Comparison of ENCODE assay signal across 32 cellular contexts in the genomic region with DNA sequence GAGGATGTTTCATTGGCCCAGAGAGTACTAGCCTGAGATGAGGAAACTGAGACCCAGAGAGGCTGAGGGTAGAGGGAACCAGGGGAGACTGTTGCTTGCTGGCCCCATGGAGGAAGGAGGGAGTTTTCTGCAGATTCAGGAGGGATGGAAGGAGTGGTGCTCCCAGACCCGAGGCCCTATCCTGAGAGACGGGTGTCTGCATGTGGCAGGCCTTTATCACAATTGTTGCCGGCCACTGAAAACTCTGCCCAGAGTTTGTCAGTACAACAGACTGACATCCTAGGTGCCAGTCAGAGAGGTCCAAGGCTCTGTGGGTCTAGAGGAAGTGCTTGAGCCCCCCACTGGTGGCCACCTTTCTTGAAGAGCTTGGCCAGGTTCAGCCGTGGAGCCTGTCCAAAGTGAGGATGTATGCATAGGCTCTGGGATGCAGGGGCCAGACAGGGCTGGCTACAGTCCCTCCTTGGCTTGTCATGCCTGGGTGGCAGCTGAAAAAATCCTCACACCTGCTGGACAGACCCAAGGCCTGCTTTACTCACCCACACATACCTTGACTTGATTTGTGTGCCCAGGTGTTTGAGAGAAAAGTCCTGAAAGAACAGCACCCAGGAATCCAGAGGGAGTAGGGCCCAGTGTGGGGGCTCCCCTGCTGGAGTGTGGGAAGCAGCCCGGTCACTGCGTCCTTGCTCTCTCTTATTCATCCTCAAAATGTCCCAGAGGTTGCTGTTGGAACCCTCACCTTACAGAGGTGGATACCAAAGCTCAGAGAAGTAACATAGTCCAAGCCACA.
"Had no signal": no experiment of that assay in that cellular context is flagged by ENCODE, and none has a peak within 500 bp of the region (broad histone marks: within the 10 kb centered on the region; RNA-seq: fewer than 3 reads in every experiment).

No MANE protein-coding gene starts in this region.

- H3K27me3 ChIP-seq: adrenal gland, ascending aorta, breast epithelium, cardiac muscle cell, foreskin keratinocyte had no signal

- H3K27ac Mint-ChIP-seq: activated CD4-positive, alpha-beta memory T cell treated with anti-CD3 and anti-CD28 coated beads for 36 hours; activated CD4-positive, alpha-beta T cell treated with anti-CD3 and anti-CD28 coated beads for 36 hours; activated CD4-positive, alpha-beta T cell treated with anti-CD3 and anti-CD28 coated beads, Interleukin-2, amount 10 ng/mL, durations not matched to agents 24 days and 14 days; activated CD8-positive, alpha-beta memory T cell treated with anti-CD3 and anti-CD28 coated beads, Interleukin-2, amount 10 ng/mL, durations not matched to agents 7 days and 5 days; activated CD8-positive, alpha-beta T cell treated with anti-CD3 and anti-CD28 coated beads, Interleukin-2, amount 10 ng/mL, durations not matched to agents 7 days and 5 days; activated naive CD4-positive, alpha-beta T cell treated with anti-CD3 and anti-CD28 coated beads for 36 hours; activated naive CD8-positive, alpha-beta T cell treated with anti-CD3 and anti-CD28 coated beads for 36 hours; activated naive CD8-positive, alpha-beta T cell treated with anti-CD3 and anti-CD28 coated beads, Interleukin-2, amount 50 U/mL, for 24 hours; activated T-helper 1 cell treated with anti-CD3 and anti-CD28 coated beads, Interleukin-12 subunit alpha, Interleukin-12 subunit beta, Interleukin-2, Interleukin-4 antibody, amounts not matched to agents 30 ng/mL and 10 ng/mL and 1 ng/mL, durations not matched to agents 14 hours and 24 hours and 36 hours; activated T-helper 2 cell treated with anti-CD3 and anti-CD28 coated beads, Interferon-gamma antibody, Interleukin-2, Interleukin-4, amounts not matched to agents 10 μg/mL and 5 μg/mL and 100 μg/mL, durations not matched to agents 14 hours and 24 hours and 36 hours; dendritic cell treated with granulocyte-macrophage colony-stimulating factor and Interleukin-4, amounts not matched to agents 40 ng/mL and 50 ng/mL, for 4 days had no signal

- H3K27me3 Mint-ChIP-seq: activated CD4-positive, alpha-beta T cell treated with anti-CD3 and anti-CD28 coated beads, Interleukin-2, amount 10 ng/mL, durations not matched to agents 24 days and 14 days; activated CD8-positive, alpha-beta memory T cell treated with anti-CD3 and anti-CD28 coated beads, Interleukin-2, amount 10 ng/mL, durations not matched to agents 7 days and 5 days; activated naive CD8-positive, alpha-beta T cell treated with anti-CD3 and anti-CD28 coated beads, Interleukin-2, amount 50 U/mL, for 24 hours had no signal

- H3K36me3 Mint-ChIP-seq: activated CD4-positive, alpha-beta memory T cell treated with anti-CD3 and anti-CD28 coated beads for 36 hours; activated CD8-positive, alpha-beta memory T cell treated with anti-CD3 and anti-CD28 coated beads, Interleukin-2, amount 10 ng/mL, durations not matched to agents 7 days and 5 days; activated naive CD4-positive, alpha-beta T cell treated with anti-CD3 and anti-CD28 coated beads, Interleukin-2, amount 50 U/mL, for 24 hours; activated naive CD8-positive, alpha-beta T cell treated with anti-CD3 and anti-CD28 coated beads for 36 hours had no signal

- H3K4me3 ChIP-seq: adrenal gland, ascending aorta, breast epithelium, cardiac muscle cell, coronary artery, dorsolateral prefrontal cortex, esophagus muscularis mucosa, gastroesophageal sphincter had no signal

- H3K4me1 Mint-ChIP-seq: activated CD4-positive, alpha-beta T cell treated with anti-CD3 and anti-CD28 coated beads for 36 hours; activated CD4-positive, alpha-beta T cell treated with anti-CD3 and anti-CD28 coated beads, Interleukin-2, amount 10 ng/mL, durations not matched to agents 24 days and 14 days; activated CD8-positive, alpha-beta memory T cell treated with anti-CD3 and anti-CD28 coated beads, Interleukin-2, amount 10 ng/mL, durations not matched to agents 7 days and 5 days; activated naive CD4-positive, alpha-beta T cell treated with anti-CD3 and anti-CD28 coated beads, Interleukin-2, amount 50 U/mL, for 24 hours; activated naive CD8-positive, alpha-beta T cell treated with anti-CD3 and anti-CD28 coated beads for 36 hours; activated naive CD8-positive, alpha-beta T cell treated with anti-CD3 and anti-CD28 coated beads, Interleukin-2, amount 50 U/mL, for 24 hours had no signal

- ATAC-seq: activated CD4-positive, alpha-beta T cell treated with anti-CD3 and anti-CD28 coated beads for 36 hours; activated CD8-positive, alpha-beta memory T cell treated with anti-CD3 and anti-CD28 coated beads, Interleukin-2, amount 10 ng/mL, durations not matched to agents 7 days and 5 days; activated CD8-positive, alpha-beta T cell treated with anti-CD3 and anti-CD28 coated beads, Interleukin-2, amount 10 ng/mL, durations not matched to agents 7 days and 5 days; activated naive CD8-positive, alpha-beta T cell treated with anti-CD3 and anti-CD28 coated beads, Interleukin-2, amount 50 U/mL, for 24 hours; foreskin keratinocyte; gastroesophageal sphincter had no signal

- H3K27ac ChIP-seq: adrenal gland, ascending aorta, breast epithelium, cardiac muscle cell, coronary artery, dorsolateral prefrontal cortex, esophagus muscularis mucosa, foreskin keratinocyte, gastroesophageal sphincter had no signal

- H3K36me3 ChIP-seq: adrenal gland, ascending aorta, breast epithelium, cardiac muscle cell, esophagus muscularis mucosa, gastroesophageal sphincter had no signal

- H3K4me3 Mint-ChIP-seq: activated CD4-positive, alpha-beta memory T cell treated with anti-CD3 and anti-CD28 coated beads for 36 hours; activated CD4-positive, alpha-beta T cell treated with anti-CD3 and anti-CD28 coated beads for 36 hours; activated CD4-positive, alpha-beta T cell treated with anti-CD3 and anti-CD28 coated beads, Interleukin-2, amount 10 ng/mL, durations not matched to agents 24 days and 14 days; activated CD8-positive, alpha-beta memory T cell treated with anti-CD3 and anti-CD28 coated beads, Interleukin-2, amount 10 ng/mL, durations not matched to agents 7 days and 5 days; activated CD8-positive, alpha-beta T cell treated with anti-CD3 and anti-CD28 coated beads, Interleukin-2, amount 10 ng/mL, durations not matched to agents 7 days and 5 days; activated naive CD4-positive, alpha-beta T cell treated with anti-CD3 and anti-CD28 coated beads for 36 hours; activated naive CD4-positive, alpha-beta T cell treated with anti-CD3 and anti-CD28 coated beads, Interleukin-2, amount 50 U/mL, for 24 hours; activated naive CD8-positive, alpha-beta T cell treated with anti-CD3 and anti-CD28 coated beads for 36 hours; activated naive CD8-positive, alpha-beta T cell treated with anti-CD3 and anti-CD28 coated beads, Interleukin-2, amount 50 U/mL, for 24 hours; activated T-helper 1 cell treated with anti-CD3 and anti-CD28 coated beads, Interleukin-12 subunit alpha, Interleukin-12 subunit beta, Interleukin-2, Interleukin-4 antibody, amounts not matched to agents 30 ng/mL and 10 ng/mL and 1 ng/mL, durations not matched to agents 14 hours and 24 hours and 36 hours; brain; central memory CD8-positive, alpha-beta T cell; dendritic cell treated with granulocyte-macrophage colony-stimulating factor and Interleukin-4, amounts not matched to agents 40 ng/mL and 50 ng/mL, for 4 days had no signal

- H3K9me3 ChIP-seq: adrenal gland, ascending aorta had no signal

- DNase-seq: activated CD4-positive, alpha-beta memory T cell treated with anti-CD3 and anti-CD28 coated beads for 36 hours; activated CD4-positive, alpha-beta T cell treated with anti-CD3 and anti-CD28 coated beads for 36 hours; activated CD4-positive, alpha-beta T cell treated with anti-CD3 and anti-CD28 coated beads, Interleukin-2, amount 10 ng/mL, durations not matched to agents 24 days and 14 days; activated CD4-positive, CD25-positive, alpha-beta regulatory T cell; activated CD4-positive, CD25-positive, alpha-beta regulatory T cell treated with anti-CD3 and anti-CD28 coated beads, Interleukin-2, amount 50 U/mL, for 72 hours; activated CD8-positive, alpha-beta memory T cell treated with anti-CD3 and anti-CD28 coated beads, Interleukin-2, amount 50 U/mL, for 4 hours; activated CD8-positive, alpha-beta T cell treated with anti-CD3 and anti-CD28 coated beads, Interleukin-2, amount 10 ng/mL, durations not matched to agents 7 days and 5 days; activated effector memory CD4-positive, alpha-beta T cell treated with anti-CD3 and anti-CD28 coated beads, Interleukin-2, amount 50 U/mL, for 16 hours; activated naive CD4-positive, alpha-beta T cell treated with anti-CD3 and anti-CD28 coated beads for 36 hours; activated naive CD8-positive, alpha-beta T cell treated with anti-CD3 and anti-CD28 coated beads for 36 hours; activated naive CD8-positive, alpha-beta T cell treated with anti-CD3 and anti-CD28 coated beads, Interleukin-2, amount 50 U/mL, for 24 hours; activated T-cell treated with anti-CD3 and anti-CD28 coated beads, Interleukin-2, amount 50 U/mL, for 1 hour; activated T-cell treated with anti-CD3 and anti-CD28 coated beads, Interleukin-2, amount 50 U/mL, for 48 hours; adrenal gland; dorsolateral prefrontal cortex; effector memory CD4-positive, alpha-beta T cell; erythroblast; foreskin keratinocyte; T-helper 2 cell had no signal

- H3K4me1 ChIP-seq: adrenal gland, ascending aorta, breast epithelium, foreskin keratinocyte, gastroesophageal sphincter had no signal

- H3K9me3 Mint-ChIP-seq: activated CD4-positive, alpha-beta T cell treated with anti-CD3 and anti-CD28 coated beads, Interleukin-2, amount 10 ng/mL, durations not matched to agents 24 days and 14 days; activated naive CD4-positive, alpha-beta T cell treated with anti-CD3 and anti-CD28 coated beads, Interleukin-2, amount 50 U/mL, for 24 hours; activated naive CD8-positive, alpha-beta T cell treated with anti-CD3 and anti-CD28 coated beads for 36 hours; activated naive CD8-positive, alpha-beta T cell treated with anti-CD3 and anti-CD28 coated beads, Interleukin-2, amount 50 U/mL, for 24 hours; activated T-helper 1 cell treated with anti-CD3 and anti-CD28 coated beads, Interleukin-12 subunit alpha, Interleukin-12 subunit beta, Interleukin-2, Interleukin-4 antibody, amounts not matched to agents 30 ng/mL and 10 ng/mL and 1 ng/mL, durations not matched to agents 14 hours and 24 hours and 36 hours; activated T-helper 2 cell treated with anti-CD3 and anti-CD28 coated beads, Interferon-gamma antibody, Interleukin-2, Interleukin-4, amounts not matched to agents 10 μg/mL and 5 μg/mL and 100 μg/mL, durations not matched to agents 14 hours and 24 hours and 36 hours; central memory CD8-positive, alpha-beta T cell had no signal
